Comparison of ENCODE assay signal across 15 cellular contexts in the genomic region with DNA sequence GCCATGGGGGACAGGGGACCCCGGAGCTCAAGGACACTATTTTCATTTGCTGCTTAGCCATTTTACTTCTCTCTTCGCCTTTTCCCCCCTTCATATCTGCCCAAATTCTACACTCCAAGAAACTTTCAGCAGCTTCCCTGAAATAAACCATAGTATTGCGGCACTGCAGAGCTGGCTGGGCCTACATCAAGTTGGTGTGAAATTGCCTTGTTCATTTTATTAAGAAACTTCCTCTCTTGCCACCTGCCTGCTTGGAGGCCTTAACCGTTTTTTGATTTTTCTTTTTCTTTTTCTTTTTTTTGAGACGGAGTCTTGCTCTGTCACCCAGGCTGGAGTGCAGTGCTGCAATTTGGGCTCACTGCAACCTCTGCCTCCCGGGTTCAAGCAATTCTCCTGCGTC. TPM values are rescaled to one million over a fixed set of nuclear protein-coding genes. Genes with fewer than 3 reads are reported as not detected.
DNase-seq lines count a peak whose midpoint lies in the region; ATAC-seq, FAIRE-seq and TF ChIP-seq lines count a peak whose summit lies in the region.
"Had no signal": no experiment of that assay in that cellular context is flagged by ENCODE, and none has a peak within 500 bp of the region (broad histone marks: within the 10 kb centered on the region; RNA-seq: fewer than 3 reads in every experiment).

No MANE protein-coding gene starts in this region.

- H3K36me3 ChIP-seq in OCI-LY3 (replicated peaks; ENCODE audit: low read depth, low read length) = no peaks in the 10 kb centered on the region
- H3K36me3 ChIP-seq in naive thymus-derived CD4-positive, alpha-beta T cell (ENCODE audit: control insufficient read depth in 2 of 3, insufficient read depth in 3 of 3, low read length in 3 of 3) = peaks cover 11 to 35% (median 13%) of the 10 kb centered on the region in 3 experiments
- H3K36me3 ChIP-seq: transverse colon had no signal

- peak; percentile 20 for DNase-seq in CD1c-positive myeloid dendritic cell (ENCODE audit: extremely low spot score)
- DNase-seq in HL-60 (ENCODE audit: low read depth in 1 of 2, low spot score in 1 of 2) = peak; percentile 70 to 88
- no peak for DNase-seq in naive thymus-derived CD4-positive, alpha-beta T cell
- DNase-seq in effector CD4-positive, alpha-beta T cell = no peak
- DNase-seq in HTR-8/SVneo (ENCODE audit: insufficient read length, low spot score) = no peak
- DNase-seq: cortex of kidney had no signal

- H3K9me3 ChIP-seq in OCI-LY3 (ENCODE audit: insufficient read depth, low read length) = no peaks in the 10 kb centered on the region
- H3K9me3 ChIP-seq in naive thymus-derived CD4-positive, alpha-beta T cell (ENCODE audit: control insufficient read depth in 2 of 3, low read length in 3 of 3) = no peaks in the 10 kb centered on the region
- H3K9me3 ChIP-seq: Caco-2, transverse colon had no signal

- no peak overlapping the region for H3K9ac ChIP-seq in OCI-LY3 (ENCODE audit: low read length)

- peak overlapping the region; percentile 66; the same call in 1 of the 2 replicates for H2AFZ ChIP-seq in OCI-LY3 (ENCODE audit: low read depth, low read length)

- H3K4me1 ChIP-seq in OCI-LY3 (ENCODE audit: low read length) = peaks cover 7% of the 10 kb centered on the region; the same call in 1 of the 2 replicates
- H3K4me1 ChIP-seq in naive thymus-derived CD4-positive, alpha-beta T cell (ENCODE audit: control insufficient read depth in 2 of 2, insufficient read depth in 2 of 2, low read length in 2 of 2) = peaks cover 11% of the 10 kb centered on the region in 2 donors

- no peaks in the 10 kb centered on the region for H3K27me3 ChIP-seq in HL-60 (ENCODE audit: insufficient read depth, poor library complexity, severe bottlenecking)
- H3K27me3 ChIP-seq in OCI-LY3 (ENCODE audit: low read depth, low read length) = no peaks in the 10 kb centered on the region
- no peaks in the 10 kb centered on the region for H3K27me3 ChIP-seq in naive thymus-derived CD4-positive, alpha-beta T cell (ENCODE audit: control insufficient read depth in 2 of 2, insufficient read depth in 2 of 2, low read length in 2 of 2)
- H3K27me3 ChIP-seq: transverse colon had no signal

- TF ChIP-seq CTCF in HL-60 (IDR thresholded peaks at IDR 0.05; ENCODE audit: insufficient read depth, low read length) = no peak
- no peak for TF ChIP-seq CTCF in OCI-LY3 (IDR thresholded peaks at IDR 0.05; ENCODE audit: low read depth, low read length)

- H3K79me2 ChIP-seq in OCI-LY3 (ENCODE audit: low read length) = no peaks in the 10 kb centered on the region

- H3K4me3 Mint-ChIP-seq in naive thymus-derived CD4-positive, alpha-beta T cell = no peak overlapping the region
- H3K4me3 Mint-ChIP-seq: neural crest cell; stimulated activated naive CD8-positive, alpha-beta T cell treated with anti-CD3 and anti-CD28 coated beads, Interleukin-15, Interleukin-2, amounts not matched to agents 100 ng/mL and 50 ng/mL, for 24 hours had no signal

- H3K27ac Mint-ChIP-seq in naive thymus-derived CD4-positive, alpha-beta T cell = peak overlapping the region in 7 of 9 donors; percentile 61 to 97 (median 94)
- H3K27ac Mint-ChIP-seq: stimulated activated naive CD8-positive, alpha-beta T cell treated with anti-CD3 and anti-CD28 coated beads, Interleukin-15, Interleukin-2, amounts not matched to agents 100 ng/mL and 50 ng/mL, for 24 hours had no signal

- FAIRE-seq in HTR-8/SVneo (lab: Jason Lieb, UNC) = no peak
- FAIRE-seq: RCC 7860 had no signal

- H3K27me3 Mint-ChIP-seq in naive thymus-derived CD4-positive, alpha-beta T cell = peaks cover 0 to 4% (median 0%) of the 10 kb centered on the region in 5 donors
- H3K27me3 Mint-ChIP-seq: stimulated activated naive CD8-positive, alpha-beta T cell treated with anti-CD3 and anti-CD28 coated beads, Interleukin-15, Interleukin-2, amounts not matched to agents 100 ng/mL and 50 ng/mL, for 24 hours had no signal

- peaks cover 6 to 16% (median 14%) of the 10 kb centered on the region in 7 donors for H3K4me1 Mint-ChIP-seq in naive thymus-derived CD4-positive, alpha-beta T cell

- peaks cover 0 to 6% (median 0%) of the 10 kb centered on the region in 11 donors for H3K9me3 Mint-ChIP-seq in naive thymus-derived CD4-positive, alpha-beta T cell
- H3K9me3 Mint-ChIP-seq: neural crest cell; stimulated activated naive CD8-positive, alpha-beta T cell treated with anti-CD3 and anti-CD28 coated beads, Interleukin-15, Interleukin-2, amounts not matched to agents 100 ng/mL and 50 ng/mL, for 24 hours had no signal

- intact Hi-C loops in naive thymus-derived CD4-positive, alpha-beta T cell (cut with micrococcal nuclease) = loop anchor here (1.0 to 10.0 kb wide), 10 partner anchors 7 to 332 kb away; a partner anchor contains a TSS

- H3K4me3 ChIP-seq in HL-60 (replicated peaks; ENCODE audit: insufficient read depth, low read length) (no peak overlapping the region), OCI-LY3 (ENCODE audit: low read length) (no peak overlapping the region)
- no peak overlapping the region for H3K4me3 ChIP-seq in naive thymus-derived CD4-positive, alpha-beta T cell (ENCODE audit: low read length)
- H3K4me3 ChIP-seq: skin epidermis, transverse colon had no signal

- CTCF ChIA-PET in naive thymus-derived CD4-positive, alpha-beta T cell (lab: Charles Lee) = interaction anchor here (1.0 to 3.5 kb wide), 9 partner anchors 8 to 120 kb away, joined by 3 to 36 read pairs (median 4); a partner anchor contains a TSS

- POLR2A ChIA-PET in naive thymus-derived CD4-positive, alpha-beta T cell (lab: Charles Lee) = interaction anchor here (0.6 to 2.3 kb wide), 5 partner anchors 8 to 121 kb away, joined by 3 to 14 read pairs (median 4); a partner anchor contains a TSS

- H4K20me1 ChIP-seq in OCI-LY3 (ENCODE audit: insufficient read depth, low read length) = no peaks in the 10 kb centered on the region

- ATAC-seq in naive thymus-derived CD4-positive, alpha-beta T cell = no peak
- ATAC-seq in GM21526 (IDR thresholded peaks at IDR 0.05; ENCODE audit: low FRiP score, unreplicated experiment) (no peak), esophagus mucosa (no peak)

- peaks cover 0 to 8% (median 2%) of the 10 kb centered on the region in 5 donors for H3K36me3 Mint-ChIP-seq in naive thymus-derived CD4-positive, alpha-beta T cell

- H3K4me2 ChIP-seq in OCI-LY3 (ENCODE audit: low read length) = no peak overlapping the region

- H3K27ac ChIP-seq in HL-60 (replicated peaks) = peak overlapping the region; percentile 89
- H3K27ac ChIP-seq in OCI-LY3 (ENCODE audit: low read length) = no peak overlapping the region
- H3K27ac ChIP-seq in naive thymus-derived CD4-positive, alpha-beta T cell (ENCODE audit: low read depth, low read length) = peak overlapping the region; percentile 72

RNA-seq across cellular contexts. Expression of a gene that starts 7.4 kb away (rescaled TPM):
- 10 to 100 TPM in 1 of 5 experiments, 1 to 10 TPM in 4; 1.1 to 11.7 (median 3.5) TPM for total RNA-seq in naive thymus-derived CD4-positive, alpha-beta T cell
- 10 to 100 TPM in 1 of 2 donors, 1 to 10 TPM in 1; 6.8 to 12.6 TPM for polyA plus RNA-seq in naive thymus-derived CD4-positive, alpha-beta T cell
- 14.2 TPM for total RNA-seq in esophagus mucosa

Comparison
In these comparisons a context has a peak if more than half of its experiments do, and no peak if none do; other contexts are left out.
1. DNase-seq: peak in CD1c-positive myeloid dendritic cell (single experiment) and HL-60 (2 of 2); none in naive thymus-derived CD4-positive, alpha-beta T cell (0 of 9), effector CD4-positive, alpha-beta T cell (single experiment) and HTR-8/SVneo (single experiment).